In the genomic region with DNA sequence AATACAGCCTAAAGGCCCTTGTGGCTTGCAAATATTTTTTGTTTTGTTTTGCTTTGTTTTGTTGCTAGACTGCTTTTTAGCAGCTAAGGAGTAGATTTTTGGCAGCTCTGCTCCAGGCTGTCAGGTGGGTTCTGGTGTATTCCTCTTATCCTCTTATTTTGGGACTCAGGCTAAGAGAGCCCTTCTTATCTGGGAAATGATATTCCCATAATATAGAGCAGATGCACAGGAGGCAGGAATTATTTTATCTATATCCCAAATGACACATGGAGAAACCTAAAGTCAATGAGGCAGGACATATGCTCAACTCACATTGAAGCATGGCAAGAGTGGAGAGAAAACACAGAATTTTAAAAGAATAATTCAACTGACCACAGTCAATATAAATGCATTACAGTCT, we compare ENCODE assay signal across 36 cellular contexts.
"Had no signal": no experiment of that assay in that cellular context is flagged by ENCODE, and none has a peak within 500 bp of the region (broad histone marks: within the 10 kb centered on the region; RNA-seq: fewer than 3 reads in every experiment).

No MANE protein-coding gene starts in this region.

- H3K4me1 Mint-ChIP-seq: activated CD4-positive, alpha-beta T cell treated with anti-CD3 and anti-CD28 coated beads for 36 hours; activated CD4-positive, alpha-beta T cell treated with anti-CD3 and anti-CD28 coated beads, Interleukin-2, amount 10 ng/mL, durations not matched to agents 24 days and 14 days; activated CD8-positive, alpha-beta memory T cell treated with anti-CD3 and anti-CD28 coated beads, Interleukin-2, amount 10 ng/mL, durations not matched to agents 7 days and 5 days; activated naive CD4-positive, alpha-beta T cell treated with anti-CD3 and anti-CD28 coated beads, Interleukin-2, amount 50 U/mL, for 24 hours; activated naive CD8-positive, alpha-beta T cell treated with anti-CD3 and anti-CD28 coated beads for 36 hours; activated naive CD8-positive, alpha-beta T cell treated with anti-CD3 and anti-CD28 coated beads, Interleukin-2, amount 50 U/mL, for 24 hours; T-helper 17 cell had no signal

- H3K36me3 Mint-ChIP-seq: activated CD4-positive, alpha-beta memory T cell treated with anti-CD3 and anti-CD28 coated beads for 36 hours; activated CD8-positive, alpha-beta memory T cell treated with anti-CD3 and anti-CD28 coated beads, Interleukin-2, amount 10 ng/mL, durations not matched to agents 7 days and 5 days; activated naive CD4-positive, alpha-beta T cell treated with anti-CD3 and anti-CD28 coated beads, Interleukin-2, amount 50 U/mL, for 24 hours; activated naive CD8-positive, alpha-beta T cell treated with anti-CD3 and anti-CD28 coated beads for 36 hours had no signal

- H3K9me3 ChIP-seq: body of pancreas, esophagus muscularis mucosa, gastrocnemius medialis, heart right ventricle had no signal

- H3K36me3 ChIP-seq: adrenal gland, esophagus muscularis mucosa, gastrocnemius medialis, heart right ventricle, WERI-Rb-1 had no signal

- ATAC-seq: activated CD4-positive, alpha-beta T cell treated with anti-CD3 and anti-CD28 coated beads for 36 hours; activated CD8-positive, alpha-beta memory T cell treated with anti-CD3 and anti-CD28 coated beads, Interleukin-2, amount 10 ng/mL, durations not matched to agents 7 days and 5 days; activated CD8-positive, alpha-beta T cell treated with anti-CD3 and anti-CD28 coated beads, Interleukin-2, amount 10 ng/mL, durations not matched to agents 7 days and 5 days; activated naive CD8-positive, alpha-beta T cell treated with anti-CD3 and anti-CD28 coated beads, Interleukin-2, amount 50 U/mL, for 24 hours; body of pancreas; effector memory CD8-positive, alpha-beta T cell; foreskin keratinocyte; gastrocnemius medialis; heart right ventricle; T-helper 17 cell had no signal

- H3K4me3 Mint-ChIP-seq: activated CD4-positive, alpha-beta memory T cell treated with anti-CD3 and anti-CD28 coated beads for 36 hours; activated CD4-positive, alpha-beta T cell treated with anti-CD3 and anti-CD28 coated beads for 36 hours; activated CD4-positive, alpha-beta T cell treated with anti-CD3 and anti-CD28 coated beads, Interleukin-2, amount 10 ng/mL, durations not matched to agents 24 days and 14 days; activated CD8-positive, alpha-beta memory T cell treated with anti-CD3 and anti-CD28 coated beads, Interleukin-2, amount 10 ng/mL, durations not matched to agents 7 days and 5 days; activated CD8-positive, alpha-beta T cell treated with anti-CD3 and anti-CD28 coated beads, Interleukin-2, amount 10 ng/mL, durations not matched to agents 7 days and 5 days; activated naive CD4-positive, alpha-beta T cell treated with anti-CD3 and anti-CD28 coated beads for 36 hours; activated naive CD4-positive, alpha-beta T cell treated with anti-CD3 and anti-CD28 coated beads, Interleukin-2, amount 50 U/mL, for 24 hours; activated naive CD8-positive, alpha-beta T cell treated with anti-CD3 and anti-CD28 coated beads for 36 hours; activated naive CD8-positive, alpha-beta T cell treated with anti-CD3 and anti-CD28 coated beads, Interleukin-2, amount 50 U/mL, for 24 hours; activated T-helper 1 cell treated with anti-CD3 and anti-CD28 coated beads, Interleukin-12 subunit alpha, Interleukin-12 subunit beta, Interleukin-2, Interleukin-4 antibody, amounts not matched to agents 30 ng/mL and 10 ng/mL and 1 ng/mL, durations not matched to agents 14 hours and 24 hours and 36 hours; effector memory CD8-positive, alpha-beta T cell; T-helper 17 cell; T-helper 2 cell treated with Interferon-gamma antibody and Interleukin-4, amounts not matched to agents 5 μg/mL and 100 μg/mL, for 36 hours had no signal

- DNase-seq: activated CD4-positive, alpha-beta memory T cell treated with anti-CD3 and anti-CD28 coated beads for 36 hours; activated CD4-positive, alpha-beta T cell treated with anti-CD3 and anti-CD28 coated beads for 36 hours; activated CD4-positive, alpha-beta T cell treated with anti-CD3 and anti-CD28 coated beads, Interleukin-2, amount 10 ng/mL, durations not matched to agents 24 days and 14 days; activated CD4-positive, CD25-positive, alpha-beta regulatory T cell; activated CD4-positive, CD25-positive, alpha-beta regulatory T cell treated with anti-CD3 and anti-CD28 coated beads, Interleukin-2, amount 50 U/mL, for 72 hours; activated CD8-positive, alpha-beta memory T cell treated with anti-CD3 and anti-CD28 coated beads, Interleukin-2, amount 10 ng/mL, durations not matched to agents 7 days and 5 days; activated CD8-positive, alpha-beta memory T cell treated with anti-CD3 and anti-CD28 coated beads, Interleukin-2, amount 50 U/mL, for 4 hours; activated CD8-positive, alpha-beta T cell treated with anti-CD3 and anti-CD28 coated beads, Interleukin-2, amount 10 ng/mL, durations not matched to agents 7 days and 5 days; activated effector memory CD4-positive, alpha-beta T cell treated with anti-CD3 and anti-CD28 coated beads, Interleukin-2, amount 50 U/mL, for 16 hours; activated naive CD4-positive, alpha-beta T cell treated with anti-CD3 and anti-CD28 coated beads for 36 hours; activated naive CD8-positive, alpha-beta T cell treated with anti-CD3 and anti-CD28 coated beads for 36 hours; activated naive CD8-positive, alpha-beta T cell treated with anti-CD3 and anti-CD28 coated beads, Interleukin-2, amount 50 U/mL, for 24 hours; activated T-cell treated with anti-CD3 and anti-CD28 coated beads, Interleukin-2, amount 50 U/mL, for 1 hour; activated T-cell treated with anti-CD3 and anti-CD28 coated beads, Interleukin-2, amount 50 U/mL, for 48 hours; adrenal gland; amygdala; aorta; body of pancreas; caudate nucleus; cortex of kidney; dermis blood vessel endothelial cell; effector CD4-positive, alpha-beta T cell; effector memory CD8-positive, alpha-beta T cell; erythroblast; foreskin keratinocyte; gastrocnemius medialis; glutamatergic neuron; heart right ventricle; T-helper 17 cell; T1000; WERI-Rb-1 had no signal

- H3K27me3 ChIP-seq: adrenal gland, body of pancreas, esophagus muscularis mucosa, foreskin keratinocyte, gastrocnemius medialis, heart right ventricle had no signal

- H3K4me1 ChIP-seq: adrenal gland, body of pancreas, esophagus muscularis mucosa, foreskin keratinocyte, gastrocnemius medialis, heart right ventricle had no signal

- H3K27me3 Mint-ChIP-seq: activated CD4-positive, alpha-beta memory T cell treated with anti-CD3 and anti-CD28 coated beads for 36 hours; activated CD4-positive, alpha-beta T cell treated with anti-CD3 and anti-CD28 coated beads for 36 hours; activated CD4-positive, alpha-beta T cell treated with anti-CD3 and anti-CD28 coated beads, Interleukin-2, amount 10 ng/mL, durations not matched to agents 24 days and 14 days; activated CD8-positive, alpha-beta memory T cell treated with anti-CD3 and anti-CD28 coated beads, Interleukin-2, amount 10 ng/mL, durations not matched to agents 7 days and 5 days; activated naive CD4-positive, alpha-beta T cell treated with anti-CD3 and anti-CD28 coated beads, Interleukin-2, amount 50 U/mL, for 24 hours; activated naive CD8-positive, alpha-beta T cell treated with anti-CD3 and anti-CD28 coated beads for 36 hours; activated naive CD8-positive, alpha-beta T cell treated with anti-CD3 and anti-CD28 coated beads, Interleukin-2, amount 50 U/mL, for 24 hours; effector memory CD8-positive, alpha-beta T cell; T-helper 17 cell had no signal

- H3K9me3 Mint-ChIP-seq: activated CD4-positive, alpha-beta T cell treated with anti-CD3 and anti-CD28 coated beads, Interleukin-2, amount 10 ng/mL, durations not matched to agents 24 days and 14 days; activated naive CD4-positive, alpha-beta T cell treated with anti-CD3 and anti-CD28 coated beads for 36 hours; activated naive CD4-positive, alpha-beta T cell treated with anti-CD3 and anti-CD28 coated beads, Interleukin-2, amount 50 U/mL, for 24 hours; activated naive CD8-positive, alpha-beta T cell treated with anti-CD3 and anti-CD28 coated beads for 36 hours; activated T-helper 1 cell treated with anti-CD3 and anti-CD28 coated beads, Interleukin-12 subunit alpha, Interleukin-12 subunit beta, Interleukin-2, Interleukin-4 antibody, amounts not matched to agents 30 ng/mL and 10 ng/mL and 1 ng/mL, durations not matched to agents 14 hours and 24 hours and 36 hours; activated T-helper 2 cell treated with anti-CD3 and anti-CD28 coated beads, Interferon-gamma antibody, Interleukin-2, Interleukin-4, amounts not matched to agents 10 μg/mL and 5 μg/mL and 100 μg/mL, durations not matched to agents 14 hours and 24 hours and 36 hours; T-helper 2 cell treated with Interferon-gamma antibody and Interleukin-4, amounts not matched to agents 5 μg/mL and 100 μg/mL, for 36 hours had no signal

- H3K27ac Mint-ChIP-seq: activated CD4-positive, alpha-beta memory T cell treated with anti-CD3 and anti-CD28 coated beads for 36 hours; activated CD4-positive, alpha-beta T cell treated with anti-CD3 and anti-CD28 coated beads for 36 hours; activated CD4-positive, alpha-beta T cell treated with anti-CD3 and anti-CD28 coated beads, Interleukin-2, amount 10 ng/mL, durations not matched to agents 24 days and 14 days; activated CD8-positive, alpha-beta memory T cell treated with anti-CD3 and anti-CD28 coated beads, Interleukin-2, amount 10 ng/mL, durations not matched to agents 7 days and 5 days; activated CD8-positive, alpha-beta T cell treated with anti-CD3 and anti-CD28 coated beads, Interleukin-2, amount 10 ng/mL, durations not matched to agents 7 days and 5 days; activated naive CD4-positive, alpha-beta T cell treated with anti-CD3 and anti-CD28 coated beads for 36 hours; activated naive CD4-positive, alpha-beta T cell treated with anti-CD3 and anti-CD28 coated beads, Interleukin-2, amount 50 U/mL, for 24 hours; activated naive CD8-positive, alpha-beta T cell treated with anti-CD3 and anti-CD28 coated beads for 36 hours; activated naive CD8-positive, alpha-beta T cell treated with anti-CD3 and anti-CD28 coated beads, Interleukin-2, amount 50 U/mL, for 24 hours; activated T-helper 1 cell treated with anti-CD3 and anti-CD28 coated beads, Interleukin-12 subunit alpha, Interleukin-12 subunit beta, Interleukin-2, Interleukin-4 antibody, amounts not matched to agents 30 ng/mL and 10 ng/mL and 1 ng/mL, durations not matched to agents 14 hours and 24 hours and 36 hours; activated T-helper 2 cell treated with anti-CD3 and anti-CD28 coated beads, Interferon-gamma antibody, Interleukin-2, Interleukin-4, amounts not matched to agents 10 μg/mL and 5 μg/mL and 100 μg/mL, durations not matched to agents 14 hours and 24 hours and 36 hours; effector memory CD8-positive, alpha-beta T cell; T-helper 17 cell; T-helper 2 cell treated with Interferon-gamma antibody and Interleukin-4, amounts not matched to agents 5 μg/mL and 100 μg/mL, for 36 hours had no signal

- H3K27ac ChIP-seq: adrenal gland, body of pancreas, esophagus muscularis mucosa, foreskin keratinocyte, gastrocnemius medialis, heart right ventricle, WERI-Rb-1 had no signal

- H3K4me3 ChIP-seq: adrenal gland, body of pancreas, esophagus muscularis mucosa, gastrocnemius medialis, heart right ventricle had no signal
